10 cellular contexts compared by ENCODE assay signal in genomic region chr9:7234144-7234543, GRCh38.
DNase-seq lines count a peak whose midpoint lies in the region; ATAC-seq, FAIRE-seq and TF ChIP-seq lines count a peak whose summit lies in the region.
"Had no signal": no experiment of that assay in that cellular context is flagged by ENCODE, and none has a peak within 500 bp of the region (broad histone marks: within the 10 kb centered on the region; RNA-seq: fewer than 3 reads in every experiment).

No MANE protein-coding gene starts in this region.

- no peaks in the 10 kb centered on the region; the same call in none of the 2 replicates for H3K27me3 Mint-ChIP-seq in WTC11 (ENCODE audit: low read depth)

- ATAC-seq in HG03280 (IDR thresholded peaks at IDR 0.05; ENCODE audit: unreplicated experiment) (peak; percentile 62), WTC11 (peak; percentile 90), pancreas (no peak)

- no peaks in the 10 kb centered on the region for H3K9me3 ChIP-seq in pancreas
- H3K9me3 ChIP-seq: HAP-1 had no signal

- H3K4me1 Mint-ChIP-seq in WTC11: peaks cover 45% of the 10 kb centered on the region

- intact Hi-C loops in pancreas (cut with DNase I): no loop called here

- H3K36me3 ChIP-seq in pancreas: no peaks in the 10 kb centered on the region
- H3K36me3 ChIP-seq: HAP-1 had no signal

- CTCF ChIA-PET in WTC11 (lab: Charles Lee): interaction anchor here (0.6 to 2.4 kb wide), 69 partner anchors 10 to 1775 kb away, joined by 3 to 44 read pairs (median 5); no protein-coding TSS in a partner anchor

- H3K4me3 Mint-ChIP-seq in WTC11: no peak overlapping the region

- 0 out of 2 replicates have a peak, but pooled peaks cover 5% of the 10 kb centered on the region for H3K9me3 Mint-ChIP-seq in WTC11

- POLR2A ChIA-PET in WTC11 (lab: Charles Lee): interaction anchor here (0.7 kb wide), 1 partner anchor 89 kb away, joined by 4 read pairs; no protein-coding TSS in a partner anchor

- peak; percentile 65 for TF ChIP-seq CTCF in WTC11 (IDR thresholded peaks at IDR 0.05)
- TF ChIP-seq CTCF in pancreas (IDR thresholded peaks at IDR 0.05): no peak

- H3K27me3 ChIP-seq in pancreas: no peaks in the 10 kb centered on the region

- FAIRE-seq in pancreas (lab: Jason Lieb, UNC): no peak

- H3K36me3 Mint-ChIP-seq in WTC11: peaks cover 4% of the 10 kb centered on the region; the same call in 1 of the 2 replicates

- H3K27ac ChIP-seq in substantia nigra (ENCODE audit: low read depth, low read length, poor library complexity, severe bottlenecking): no peak overlapping the region
- no peak overlapping the region for H3K27ac ChIP-seq in pancreas
- H3K27ac ChIP-seq: epithelial cell of prostate had no signal

- no peaks in the 10 kb centered on the region for H3K4me1 ChIP-seq in pancreas
- H3K4me1 ChIP-seq: HAP-1 had no signal

- no peak overlapping the region for H3K4me3 ChIP-seq in pancreas
- H3K4me3 ChIP-seq: HAP-1 had no signal

- DNase-seq in stimulated activated CD4-positive, alpha-beta T cell treated with anti-CD3 and anti-CD28 coated beads, Interleukin-12 subunit alpha, Interleukin-12 subunit beta, amount 100 ng/mL, for 48 hours (ENCODE audit: low read depth in 2 of 3, low spot score in 1 of 3): peak; percentile 23 to 42 (median 32)
- DNase-seq in stimulated activated CD4-positive, alpha-beta T cell treated with anti-CD3 and anti-CD28 coated beads, Interleukin-4, amount 100 ng/mL, for 4 hours: no peak
- DNase-seq in WTC11 (ENCODE audit: low spot score): peak; percentile 85
- DNase-seq in islet precursor cell: peak; percentile 68
- DNase-seq in substantia nigra (lab: John Stamatoyannopoulos, UW): no peak
- DNase-seq in superior temporal gyrus (ENCODE audit: extremely low spot score): no peak
- no peak for DNase-seq in pancreas

- WGBS in pancreas, 2 donors: 46 to 50% methylated on average over 5 of the region's 5 CpGs

- H3K27ac Mint-ChIP-seq in WTC11: no peak overlapping the region

TF ChIP-seq in WTC11, 78 proteins besides CTCF, POLR2A, EP300 and RAD21:
- TF ChIP-seq E2F4 (CRISPR knock-in tag; IDR thresholded peaks at IDR 0.05; ENCODE audit: borderline replicate concordance, low read depth) (no peak), ZNF423 (CRISPR knock-in tag; IDR thresholded peaks at IDR 0.05) (no peak), SOX15 (CRISPR knock-in tag; IDR thresholded peaks at IDR 0.05) (no peak), NFYB (CRISPR knock-in tag; conservative IDR thresholded peaks at IDR 0.05; ENCODE audit: low read depth) (no peak), ZNF281 (CRISPR knock-in tag; IDR thresholded peaks at IDR 0.05) (no peak), IRF2 (CRISPR knock-in tag; IDR thresholded peaks at IDR 0.05; ENCODE audit: borderline replicate concordance, low read depth) (no peak), ZNF232 (CRISPR knock-in tag; IDR thresholded peaks at IDR 0.05) (no peak), SMAD4 (CRISPR knock-in tag; IDR thresholded peaks at IDR 0.05) (no peak), GTF2I (CRISPR knock-in tag; conservative IDR thresholded peaks at IDR 0.05) (no peak), ZNF219 (CRISPR knock-in tag; IDR thresholded peaks at IDR 0.05; ENCODE audit: borderline replicate concordance) (no peak), GABPB1 (CRISPR knock-in tag; IDR thresholded peaks at IDR 0.05) (no peak), USF1 (CRISPR knock-in tag; IDR thresholded peaks at IDR 0.05) (no peak), RELA (CRISPR knock-in tag; IDR thresholded peaks at IDR 0.05; ENCODE audit: borderline replicate concordance) (no peak), ZNF416 (CRISPR knock-in tag; IDR thresholded peaks at IDR 0.05) (no peak), PRDM15 (CRISPR knock-in tag; IDR thresholded peaks at IDR 0.05) (no peak), TP53 (CRISPR knock-in tag; IDR thresholded peaks at IDR 0.05) (no peak), E2F5 (CRISPR knock-in tag; IDR thresholded peaks at IDR 0.05) (no peak)

Comparison
In these comparisons a context has a peak if more than half of its experiments do, and no peak if none do; other contexts are left out.
1. DNase-seq: peak in stimulated activated CD4-positive, alpha-beta T cell treated with anti-CD3 and anti-CD28 coated beads, Interleukin-12 subunit alpha, Interleukin-12 subunit beta, amount 100 ng/mL, for 48 hours (3 of 3), WTC11 (single experiment) and islet precursor cell (single experiment); none in stimulated activated CD4-positive, alpha-beta T cell treated with anti-CD3 and anti-CD28 coated beads, Interleukin-4, amount 100 ng/mL, for 4 hours (0 of 2), substantia nigra (0 of 49), superior temporal gyrus (single experiment) and pancreas (0 of 6).
2. ATAC-seq: peak in HG03280 (single experiment) and WTC11 (single experiment); none in pancreas (0 of 4).